12 cellular contexts compared by ENCODE assay signal in genomic region chr3:57080171-57080570, GRCh38. TPM values are rescaled to one million over a fixed set of nuclear protein-coding genes. Genes with fewer than 3 reads are reported as not detected.
DNase-seq lines count a peak whose midpoint lies in the region; ATAC-seq and TF ChIP-seq lines count a peak whose summit lies in the region.
"Had no signal": no experiment of that assay in that cellular context is flagged by ENCODE, and none has a peak within 500 bp of the region (broad histone marks: within the 10 kb centered on the region; RNA-seq: fewer than 3 reads in every experiment).

No MANE protein-coding gene starts in this region.

- H3K9me2 ChIP-seq in OCI-LY7 (ENCODE audit: insufficient read depth, low read length) = no peaks in the 10 kb centered on the region

- no peaks in the 10 kb centered on the region for H4K20me1 ChIP-seq in OCI-LY7 (ENCODE audit: insufficient read depth, low read length)

- CTCF ChIA-PET in activated naive CD4-positive, alpha-beta T cell treated with anti-CD3 and anti-CD28 coated beads for 36 hours (lab: Charles Lee) = interaction anchor here (0.7 kb wide), 1 partner anchor 9 kb away, joined by 3 read pairs; no protein-coding TSS in a partner anchor
- CTCF ChIA-PET in OCI-LY7 (lab: Charles Lee; ENCODE audit: unreplicated experiment) = no interaction called here

- H3K4me3 ChIP-seq in OCI-LY7 (ENCODE audit: low read depth, low read length, poor library complexity, severe bottlenecking) = peak overlapping the region; percentile 98
- no peak overlapping the region for H3K4me3 ChIP-seq in lower lobe of right lung

- H3K36me3 ChIP-seq in OCI-LY7 (ENCODE audit: insufficient read depth, low read length) (peaks cover 15% of the 10 kb centered on the region), lower lobe of right lung (no peaks in the 10 kb centered on the region)

- H3K9me3 ChIP-seq in OCI-LY7 (ENCODE audit: low read length) (no peaks in the 10 kb centered on the region), lower lobe of right lung (no peaks in the 10 kb centered on the region)

- DNase-seq in activated naive CD4-positive, alpha-beta T cell treated with anti-CD3 and anti-CD28 coated beads for 36 hours = no peak
- no peak for DNase-seq in activated naive CD4-positive, alpha-beta T cell treated with anti-CD3 and anti-CD28 coated beads, Interleukin-2, amount 50 U/mL, for 72 hours (ENCODE audit: low spot score in 2 of 2)
- DNase-seq in OCI-LY7 (ENCODE audit: low spot score) = peak; percentile 66
- no peak for DNase-seq in endothelial cell (ENCODE audit: low spot score)
- DNase-seq in inferior parietal cortex (ENCODE audit: extremely low spot score) = no peak
- no peak for DNase-seq in lower lobe of right lung
- no peak for DNase-seq in cerebellar nuclear complex (lab: John Stamatoyannopoulos, UW)
- DNase-seq: mesendoderm; NCI-H187 treated with DMSO at 0.1 percent for 48 hours; stimulated activated naive CD4-positive, alpha-beta T cell treated with Interleukin-2 at 50 U/mL for 16 hours had no signal

- H3K4me1 ChIP-seq in OCI-LY7 (ENCODE audit: insufficient read depth, low read length, poor library complexity, severe bottlenecking) = peaks cover 42% of the 10 kb centered on the region
- H3K4me1 ChIP-seq in lower lobe of right lung = peaks cover 9% of the 10 kb centered on the region

- BruUV-seq in OCI-LY7 (replicated peaks; lab: Mats Ljungman, UMichigan) = no TSS peak

- no peaks in the 10 kb centered on the region for H3K9me3 Mint-ChIP-seq in activated naive CD4-positive, alpha-beta T cell treated with anti-CD3 and anti-CD28 coated beads for 36 hours
- no peaks in the 10 kb centered on the region for H3K9me3 Mint-ChIP-seq in activated naive CD4-positive, alpha-beta T cell treated with anti-CD3 and anti-CD28 coated beads, Interleukin-2, amount 50 U/mL, for 72 hours
- no peaks in the 10 kb centered on the region for H3K9me3 Mint-ChIP-seq in endothelial cell (ENCODE audit: unreplicated experiment)
- no peaks in the 10 kb centered on the region for H3K9me3 Mint-ChIP-seq in stimulated activated memory B cell treated with anti-CD40 and anti-IgM and Interleukin-4, amounts not matched to agents 10 μg/mL and 1 μg/mL and 100 μg/mL, for 72 hours

- H3K27ac ChIP-seq in OCI-LY7 (ENCODE audit: low read depth, low read length, poor library complexity, severe bottlenecking) = peak overlapping the region; percentile 6
- H3K27ac ChIP-seq in lower lobe of right lung = no peak overlapping the region

- no peak for TF ChIP-seq CTCF in OCI-LY7 (conservative IDR thresholded peaks at IDR 0.05; ENCODE audit: low read length)
- no peak for TF ChIP-seq CTCF in endothelial cell (IDR thresholded peaks at IDR 0.05; ENCODE audit: unreplicated experiment)
- TF ChIP-seq CTCF in lower lobe of right lung (IDR thresholded peaks at IDR 0.05) = no peak

- POLR2A ChIA-PET in OCI-LY7 (lab: Charles Lee) = interaction anchor here (1.4 to 1.5 kb wide), 2 partner anchors 12 to 63 kb away, joined by 4 to 11 read pairs; no protein-coding TSS in a partner anchor

- intact Hi-C loops in activated naive CD4-positive, alpha-beta T cell treated with anti-CD3 and anti-CD28 coated beads for 36 hours (cut with micrococcal nuclease) = no loop called here
- intact Hi-C loops in OCI-LY7 (cut with micrococcal nuclease; ENCODE audit: unreplicated experiment) = no loop called here
- intact Hi-C loops in lower lobe of right lung (cut with DNase I) = no loop called here

- H3K4me1 Mint-ChIP-seq in activated naive CD4-positive, alpha-beta T cell treated with anti-CD3 and anti-CD28 coated beads for 36 hours (ENCODE audit: low read depth) = peaks cover 4% of the 10 kb centered on the region
- H3K4me1 Mint-ChIP-seq in endothelial cell (ENCODE audit: unreplicated experiment) = no peaks in the 10 kb centered on the region
- H3K4me1 Mint-ChIP-seq in stimulated activated memory B cell treated with anti-CD40 and anti-IgM and Interleukin-4, amounts not matched to agents 10 μg/mL and 1 μg/mL and 100 μg/mL, for 72 hours = peaks cover 20% of the 10 kb centered on the region

- H3K27me3 Mint-ChIP-seq in activated naive CD4-positive, alpha-beta T cell treated with anti-CD3 and anti-CD28 coated beads for 36 hours (ENCODE audit: low read depth) = peaks cover 29% of the 10 kb centered on the region
- peaks cover 7% of the 10 kb centered on the region for H3K27me3 Mint-ChIP-seq in endothelial cell (ENCODE audit: unreplicated experiment)
- peaks cover 47% of the 10 kb centered on the region for H3K27me3 Mint-ChIP-seq in stimulated activated memory B cell treated with anti-CD40 and anti-IgM and Interleukin-4, amounts not matched to agents 10 μg/mL and 1 μg/mL and 100 μg/mL, for 72 hours

- H3K36me3 Mint-ChIP-seq in activated naive CD4-positive, alpha-beta T cell treated with anti-CD3 and anti-CD28 coated beads for 36 hours (ENCODE audit: low read depth) = no peaks in the 10 kb centered on the region
- H3K36me3 Mint-ChIP-seq in activated naive CD4-positive, alpha-beta T cell treated with anti-CD3 and anti-CD28 coated beads, Interleukin-2, amount 50 U/mL, for 72 hours = no peaks in the 10 kb centered on the region
- H3K36me3 Mint-ChIP-seq in endothelial cell (ENCODE audit: low read depth, unreplicated experiment) = no peaks in the 10 kb centered on the region
- no peaks in the 10 kb centered on the region for H3K36me3 Mint-ChIP-seq in stimulated activated memory B cell treated with anti-CD40 and anti-IgM and Interleukin-4, amounts not matched to agents 10 μg/mL and 1 μg/mL and 100 μg/mL, for 72 hours

- H3K4me3 Mint-ChIP-seq in activated naive CD4-positive, alpha-beta T cell treated with anti-CD3 and anti-CD28 coated beads for 36 hours = peak overlapping the region; percentile 46
- H3K4me3 Mint-ChIP-seq in endothelial cell (ENCODE audit: unreplicated experiment) = peak overlapping the region; percentile 59
- peak overlapping the region; percentile 22 for H3K4me3 Mint-ChIP-seq in stimulated activated memory B cell treated with anti-CD40 and anti-IgM and Interleukin-4, amounts not matched to agents 10 μg/mL and 1 μg/mL and 100 μg/mL, for 72 hours

- H3K79me2 ChIP-seq in OCI-LY7 (ENCODE audit: insufficient read depth, low read depth, low read length) = peaks cover 12% of the 10 kb centered on the region; the same call in 1 of the 2 replicates

- peak overlapping the region; percentile 73; the same call in 1 of the 2 replicates for H2AFZ ChIP-seq in OCI-LY7 (ENCODE audit: low read length)

- H3K27me3 ChIP-seq in lower lobe of right lung (ENCODE audit: low read depth) = peaks cover 9% of the 10 kb centered on the region

- no peak overlapping the region for H3K27ac Mint-ChIP-seq in activated naive CD4-positive, alpha-beta T cell treated with anti-CD3 and anti-CD28 coated beads for 36 hours
- no peak overlapping the region for H3K27ac Mint-ChIP-seq in activated naive CD4-positive, alpha-beta T cell treated with anti-CD3 and anti-CD28 coated beads, Interleukin-2, amount 50 U/mL, for 72 hours
- no peak overlapping the region for H3K27ac Mint-ChIP-seq in endothelial cell (ENCODE audit: unreplicated experiment)
- H3K27ac Mint-ChIP-seq in stimulated activated memory B cell treated with anti-CD40 and anti-IgM and Interleukin-4, amounts not matched to agents 10 μg/mL and 1 μg/mL and 100 μg/mL, for 72 hours = no peak overlapping the region

- no peak for ATAC-seq in activated naive CD4-positive, alpha-beta T cell treated with anti-CD3 and anti-CD28 coated beads, Interleukin-2, amount 50 U/mL, for 72 hours
- ATAC-seq in stimulated activated memory B cell treated with anti-CD40 and anti-IgM and Interleukin-4, amounts not matched to agents 10 μg/mL and 1 μg/mL and 100 μg/mL, for 72 hours = no peak
- no peak for ATAC-seq in lower lobe of right lung

- peak overlapping the region; percentile 95 for H3K4me2 ChIP-seq in OCI-LY7 (ENCODE audit: low read length)

RNA-seq across cellular contexts. Expression of gene SPATA12, which starts 19.7 kb away (rescaled TPM):
- not detected for total RNA-seq in activated naive CD4-positive, alpha-beta T cell treated with anti-CD3 and anti-CD28 coated beads for 36 hours
- total RNA-seq in activated naive CD4-positive, alpha-beta T cell treated with anti-CD3 and anti-CD28 coated beads, Interleukin-2, amount 50 U/mL, for 72 hours = not detected
- total RNA-seq in OCI-LY7 (2014; rRNA removed; shearing (Covaris generic)) = not detected in 2 replicates
- total RNA-seq in OCI-LY7 (2022) (0.13 and 0.20 TPM in 2 replicates), endothelial cell (ENCODE audit: unreplicated experiment) (0.15 TPM), lower lobe of right lung (0.15 TPM)
- total RNA-seq: T-helper 2 cell treated with Interferon-gamma antibody and Interleukin-4, amounts not matched to agents 100 ng/mL and 5 ng/mL, for 36 hours had no signal
